ENCODE assay signal across 1 cellular context in the genomic region with DNA sequence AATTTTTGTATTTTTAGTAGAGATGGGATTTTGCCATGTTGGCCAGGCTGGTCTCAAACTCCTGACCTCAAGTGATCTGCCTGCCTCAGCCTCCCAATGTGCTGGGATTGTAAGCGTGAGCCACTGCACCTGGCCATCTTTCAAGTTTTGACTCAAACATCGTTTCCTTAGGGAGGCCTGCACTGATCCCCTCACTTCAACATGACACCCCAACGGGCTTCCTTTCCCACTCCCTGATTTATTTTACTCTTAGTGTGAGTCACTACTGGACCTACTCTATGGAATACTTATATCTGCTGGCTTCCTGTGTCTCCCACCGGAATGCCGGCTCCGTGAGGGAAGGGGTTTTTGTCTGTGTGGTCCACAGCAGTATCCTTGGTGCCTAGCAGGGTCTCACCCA.
TF ChIP-seq lines count a peak whose summit lies in the region.

No MANE protein-coding gene starts in this region.

TF ChIP-seq in H1, 55 proteins besides CTCF, POLR2A, EP300 and RAD21:
- TF ChIP-seq CHD1 (IDR thresholded peaks at IDR 0.05; ENCODE audit: low read depth, low read length) (no peak), TEAD4 (IDR thresholded peaks at IDR 0.05; ENCODE audit: low read depth, low read length) (no peak), HDAC2 (IDR thresholded peaks at IDR 0.05; ENCODE audit: borderline replicate concordance in 1 of 2, low read depth in 2 of 2, low read length in 2 of 2) (no peak), RNF2 (IDR thresholded peaks at IDR 0.05; ENCODE audit: borderline replicate concordance, low read depth, low read length, missing control alignments, poor library complexity, severe bottlenecking) (no peak), POLR2AphosphoS5 (IDR thresholded peaks at IDR 0.05; ENCODE audit: low read depth, low read length) (no peak), NRF1 (IDR thresholded peaks at IDR 0.05; ENCODE audit: low read depth, low read length) (no peak), MAFK (IDR thresholded peaks at IDR 0.05; ENCODE audit: low read depth, low read length) (no peak)
